In genomic region chr9:71858812-71859211, GRCh38 we compare ENCODE assay signal across 10 cellular contexts. TPM values are rescaled to one million over a fixed set of nuclear protein-coding genes. Genes with fewer than 3 reads are reported as not detected.
A peak's percentile ranks its signal among the peaks of the same experiment; 100 is the strongest.
DNase-seq lines count a peak whose midpoint lies in the region; ATAC-seq and TF ChIP-seq lines count a peak whose summit lies in the region.
"Had no signal": no experiment of that assay in that cellular context is flagged by ENCODE, and none has a peak within 500 bp of the region (broad histone marks: within the 10 kb centered on the region; RNA-seq: fewer than 3 reads in every experiment).

No MANE protein-coding gene starts in this region.

- TF ChIP-seq CTCF in GM06990 (IDR thresholded peaks at IDR 0.05; ENCODE audit: insufficient read depth, low read length, poor library complexity, severe bottlenecking) = no peak

- H3K4me3 Mint-ChIP-seq in activated T-helper 1 cell treated with anti-CD3 and anti-CD28 coated beads, Interleukin-12 subunit alpha, Interleukin-12 subunit beta, Interleukin-2, Interleukin-4 antibody, amounts not matched to agents 30 ng/mL and 10 ng/mL and 1 ng/mL, durations not matched to agents 14 hours and 24 hours and 36 hours = peak overlapping the region; percentile 0
- no peak overlapping the region for H3K4me3 Mint-ChIP-seq in CD4-positive, alpha-beta memory T cell

- H3K27ac Mint-ChIP-seq in activated T-helper 1 cell treated with anti-CD3 and anti-CD28 coated beads, Interleukin-12 subunit alpha, Interleukin-12 subunit beta, Interleukin-2, Interleukin-4 antibody, amounts not matched to agents 30 ng/mL and 10 ng/mL and 1 ng/mL, durations not matched to agents 14 hours and 24 hours and 36 hours = peak overlapping the region; percentile 51
- no peak overlapping the region for H3K27ac Mint-ChIP-seq in CD4-positive, alpha-beta memory T cell

- no peaks in the 10 kb centered on the region for H3K36me3 ChIP-seq in GM06990 (ENCODE audit: control insufficient read depth, insufficient read depth, low read length)
- H3K36me3 ChIP-seq in CD4-positive, alpha-beta memory T cell (ENCODE audit: insufficient read depth, low read length) = no peaks in the 10 kb centered on the region

- POLR2A ChIA-PET in CD4-positive, alpha-beta memory T cell (lab: Charles Lee; ENCODE audit: partially characterized antibody) = no interaction called here

- H3K4me3 ChIP-seq in GM06990 (replicated peaks; ENCODE audit: low read depth, low read length) = no peak overlapping the region
- no peak overlapping the region for H3K4me3 ChIP-seq in CD4-positive, alpha-beta memory T cell (ENCODE audit: low read length in 2 of 2)
- H3K4me3 ChIP-seq: BLaER1 had no signal

- intact Hi-C loops in activated T-helper 1 cell treated with anti-CD3 and anti-CD28 coated beads, Interleukin-12 subunit alpha, Interleukin-12 subunit beta, Interleukin-2, Interleukin-4 antibody, amounts not matched to agents 30 ng/mL and 10 ng/mL and 1 ng/mL, durations not matched to agents 14 hours and 24 hours and 36 hours (cut with micrococcal nuclease) = loop anchor here (1.0 to 10.0 kb wide), 6 partner anchors 27 to 616 kb away; partner anchors contain the start of genes ABHD17B and C9orf85
- intact Hi-C loops in CD4-positive, alpha-beta memory T cell (cut with micrococcal nuclease) = no loop called here

- H3K36me3 Mint-ChIP-seq in activated T-helper 1 cell treated with anti-CD3 and anti-CD28 coated beads, Interleukin-12 subunit alpha, Interleukin-12 subunit beta, Interleukin-2, Interleukin-4 antibody, amounts not matched to agents 30 ng/mL and 10 ng/mL and 1 ng/mL, durations not matched to agents 14 hours and 24 hours and 36 hours (ENCODE audit: low read depth) = peaks cover 21% of the 10 kb centered on the region
- peaks cover 18 to 31% of the 10 kb centered on the region in 2 donors for H3K36me3 Mint-ChIP-seq in CD4-positive, alpha-beta memory T cell

- H3K4me1 Mint-ChIP-seq in activated T-helper 1 cell treated with anti-CD3 and anti-CD28 coated beads, Interleukin-12 subunit alpha, Interleukin-12 subunit beta, Interleukin-2, Interleukin-4 antibody, amounts not matched to agents 30 ng/mL and 10 ng/mL and 1 ng/mL, durations not matched to agents 14 hours and 24 hours and 36 hours (ENCODE audit: low read depth) = peaks cover 25% of the 10 kb centered on the region
- no peaks in the 10 kb centered on the region for H3K4me1 Mint-ChIP-seq in CD4-positive, alpha-beta memory T cell

- no peaks in the 10 kb centered on the region for H3K27me3 ChIP-seq in GM06990 (replicated peaks; ENCODE audit: control insufficient read depth, insufficient read depth, low read length)
- no peaks in the 10 kb centered on the region for H3K27me3 ChIP-seq in CD4-positive, alpha-beta memory T cell (ENCODE audit: insufficient read depth, low read length)
- H3K27me3 ChIP-seq: BLaER1 had no signal

- CTCF ChIA-PET in CD4-positive, alpha-beta memory T cell (lab: Charles Lee; ENCODE audit: partially characterized antibody) = interaction anchor here (0.7 kb wide), 1 partner anchor 10 kb away, joined by 3 read pairs; no protein-coding TSS in a partner anchor

- peaks cover 29% of the 10 kb centered on the region for H3K9me3 Mint-ChIP-seq in activated T-helper 1 cell treated with anti-CD3 and anti-CD28 coated beads, Interleukin-12 subunit alpha, Interleukin-12 subunit beta, Interleukin-2, Interleukin-4 antibody, amounts not matched to agents 30 ng/mL and 10 ng/mL and 1 ng/mL, durations not matched to agents 14 hours and 24 hours and 36 hours
- H3K9me3 Mint-ChIP-seq in CD4-positive, alpha-beta memory T cell = peaks cover 2 to 27% (median 18%) of the 10 kb centered on the region in 8 donors

- no peaks in the 10 kb centered on the region for H3K4me1 ChIP-seq in CD4-positive, alpha-beta memory T cell (ENCODE audit: insufficient read depth, low read length)
- H3K4me1 ChIP-seq: BLaER1 had no signal

- H3K27me3 Mint-ChIP-seq in activated T-helper 1 cell treated with anti-CD3 and anti-CD28 coated beads, Interleukin-12 subunit alpha, Interleukin-12 subunit beta, Interleukin-2, Interleukin-4 antibody, amounts not matched to agents 30 ng/mL and 10 ng/mL and 1 ng/mL, durations not matched to agents 14 hours and 24 hours and 36 hours (ENCODE audit: insufficient read depth) = no peaks in the 10 kb centered on the region
- H3K27me3 Mint-ChIP-seq in CD4-positive, alpha-beta memory T cell = no peaks in the 10 kb centered on the region

- peak; percentile 86 for ATAC-seq in GM19351 (IDR thresholded peaks at IDR 0.05; ENCODE audit: unreplicated experiment)
- peak; percentile 59 for ATAC-seq in HG03095 (IDR thresholded peaks at IDR 0.05; ENCODE audit: unreplicated experiment)

- H3K9me3 ChIP-seq in CD4-positive, alpha-beta memory T cell (ENCODE audit: control insufficient read depth in 1 of 2, low read length in 2 of 2) = no peaks in the 10 kb centered on the region

- no peak overlapping the region for H3K27ac ChIP-seq in CD4-positive, alpha-beta memory T cell (ENCODE audit: low read depth, low read length)
- no peak overlapping the region for H3K27ac ChIP-seq in substantia nigra (ENCODE audit: low read depth, low read length, poor library complexity, severe bottlenecking)
- H3K27ac ChIP-seq: BLaER1 had no signal

- DNase-seq in GM06990 (ENCODE audit: extremely low read depth, insufficient read length) (peak; percentile 57), NCI-H774 (lab: John Stamatoyannopoulos, UW) (no peak), substantia nigra (lab: John Stamatoyannopoulos, UW) (no peak), NCI-H2171 treated with DMSO at 0.1 percent for 48 hours (lab: John Stamatoyannopoulos, UW) (no peak)
- peak; percentile 3 for DNase-seq in activated T-helper 1 cell treated with anti-CD3 and anti-CD28 coated beads, Interleukin-12 subunit alpha, Interleukin-12 subunit beta, Interleukin-2, Interleukin-4 antibody, amounts not matched to agents 30 ng/mL and 10 ng/mL and 1 ng/mL, durations not matched to agents 14 hours and 24 hours and 36 hours (ENCODE audit: low spot score)
- DNase-seq in CD4-positive, alpha-beta memory T cell = no peak
- DNase-seq: midbrain had no signal

RNA-seq across cellular contexts. Expression of gene ABHD17B, which starts 52.2 kb away (rescaled TPM):
- total RNA-seq in activated T-helper 1 cell treated with anti-CD3 and anti-CD28 coated beads, Interleukin-12 subunit alpha, Interleukin-12 subunit beta, Interleukin-2, Interleukin-4 antibody, amounts not matched to agents 30 ng/mL and 10 ng/mL and 1 ng/mL, durations not matched to agents 14 hours and 24 hours and 36 hours = 18.5 and 20.4 TPM in 2 replicates
- total RNA-seq in CD4-positive, alpha-beta memory T cell = 10 to 100 TPM; 16.6 to 18.4 TPM
- polyA plus RNA-seq in CD4-positive, alpha-beta memory T cell = 10 to 100 TPM; 16.6 to 20.8 TPM

RNA-seq across cellular contexts. Expression of gene C9orf85, which starts 52.6 kb away (rescaled TPM):
- total RNA-seq in activated T-helper 1 cell treated with anti-CD3 and anti-CD28 coated beads, Interleukin-12 subunit alpha, Interleukin-12 subunit beta, Interleukin-2, Interleukin-4 antibody, amounts not matched to agents 30 ng/mL and 10 ng/mL and 1 ng/mL, durations not matched to agents 14 hours and 24 hours and 36 hours = 9.3 and 9.8 TPM in 2 replicates
- 10 to 100 TPM in 1 of 2 experiments, 1 to 10 TPM in 1; 8.2 to 10.6 TPM for total RNA-seq in CD4-positive, alpha-beta memory T cell
- 10 to 100 TPM; 10.5 to 10.9 TPM for polyA plus RNA-seq in CD4-positive, alpha-beta memory T cell

Comparison
In these comparisons a context has a peak if more than half of its experiments do, and no peak if none do; other contexts are left out.
1. DNase-seq: peak in GM06990 (single experiment) and activated T-helper 1 cell treated with anti-CD3 and anti-CD28 coated beads, Interleukin-12 subunit alpha, Interleukin-12 subunit beta, Interleukin-2, Interleukin-4 antibody, amounts not matched to agents 30 ng/mL and 10 ng/mL and 1 ng/mL, durations not matched to agents 14 hours and 24 hours and 36 hours (single experiment); none in NCI-H774 (single experiment), CD4-positive, alpha-beta memory T cell (0 of 5), substantia nigra (0 of 49) and NCI-H2171 treated with DMSO at 0.1 percent for 48 hours (single experiment).